Comparison of ENCODE assay signal across 24 cellular contexts in genomic region chr6:44615621-44616020, GRCh38.
DNase-seq lines count a peak whose midpoint lies in the region; ATAC-seq, FAIRE-seq and TF ChIP-seq lines count a peak whose summit lies in the region.
"Had no signal": no experiment of that assay in that cellular context is flagged by ENCODE, and none has a peak within 500 bp of the region (broad histone marks: within the 10 kb centered on the region; RNA-seq: fewer than 3 reads in every experiment).

No MANE protein-coding gene starts in this region.

- no peak overlapping the region for H3K14ac ChIP-seq in H1 (ENCODE audit: insufficient read length)

- WGBS in HepG2 (ENCODE audit: low lambda C conversion rate) = 3% methylated on average over 3 of the region's 3 CpGs
- 43% methylated on average over 3 of the region's 3 CpGs for WGBS in right lobe of liver (ENCODE audit: insufficient coverage, low coverage, low lambda C conversion rate, missing lambda C conversion rate)
- WGBS in H1 (ENCODE audit: extremely low coverage in 1 of 2, insufficient coverage in 1 of 2, insufficient read length in 1 of 2, insufficient replicate concordance in 2 of 2, low coverage in 1 of 2, low lambda C conversion rate in 2 of 2, missing lambda C conversion rate in 1 of 2), 2 experiments = 90% methylated on average over 3 of the region's 3 CpGs; no CpG with 5 or more reads in 1 of the 2 experiments

- BruUV-seq in HepG2 (replicated peaks; lab: Mats Ljungman, UMichigan) (no TSS peak), OCI-LY7 (replicated peaks; lab: Mats Ljungman, UMichigan) (no TSS peak)

- no peak overlapping the region for H4K8ac ChIP-seq in H1 (ENCODE audit: extremely low read depth, insufficient read depth, low read length)

- H3K27me3 ChIP-seq in HepG2 (ENCODE audit: control insufficient read depth in 1 of 2, insufficient read depth in 2 of 2, low read length in 2 of 2) (peaks cover 0 to 22% of the 10 kb centered on the region in 2 experiments; a peak in 3 of 5 replicates), right lobe of liver (no peaks in the 10 kb centered on the region), Loucy (ENCODE audit: insufficient read depth, low read length, poor library complexity, severe bottlenecking) (no peaks in the 10 kb centered on the region), H1 (replicated peaks in 1 of 4; ENCODE audit: control insufficient read depth in 3 of 4, extremely low read depth in 1 of 4, insufficient read depth in 3 of 4, low read length in 3 of 4) (0 out of 7 replicates have a peak, but pooled peaks cover 0 to 2% (median 0%) of the 10 kb centered on the region in 4 experiments)

- no peak for FAIRE-seq in HepG2 (lab: Jason Lieb, UNC)
- FAIRE-seq in H1 (lab: Jason Lieb, UNC) = no peak
- FAIRE-seq: A204.1, GM12878, GM19239, H54 had no signal

- H3K27ac ChIP-seq in HepG2 (ENCODE audit: extremely low read length, insufficient read depth, low read length) (no peak overlapping the region), right lobe of liver (no peak overlapping the region), OCI-LY7 (ENCODE audit: low read depth, low read length, poor library complexity, severe bottlenecking) (no peak overlapping the region), H1 (ENCODE audit: low read depth, low read length) (no peak overlapping the region)
- H3K27ac ChIP-seq: GM23248, HL-60 had no signal

- H3K23ac ChIP-seq in H1 (ENCODE audit: insufficient read length) = no peak overlapping the region

- H3F3A ChIP-seq in Loucy (ENCODE audit: low read depth) = no peaks in the 10 kb centered on the region

- no peak overlapping the region for H3K9ac ChIP-seq in HepG2 (ENCODE audit: insufficient read depth, low read depth, low read length)
- no peak overlapping the region for H3K9ac ChIP-seq in Loucy (ENCODE audit: low read depth, low read length, poor library complexity, severe bottlenecking)
- no peak overlapping the region for H3K9ac ChIP-seq in H1 (replicated peaks in 1 of 4; ENCODE audit: extremely low read depth in 1 of 4, low read depth in 3 of 4, low read length in 3 of 4)
- H3K9ac ChIP-seq: GM23248 had no signal

- no peak overlapping the region for H3K56ac ChIP-seq in H1 (replicated peaks; ENCODE audit: insufficient read length, low read depth, low read length)

- H3K4me2 ChIP-seq in HepG2 (ENCODE audit: low read depth, low read length) (no peak overlapping the region), Loucy (ENCODE audit: low read depth, low read length, poor library complexity, severe bottlenecking) (no peak overlapping the region), OCI-LY7 (ENCODE audit: low read length) (no peak overlapping the region), H1 (ENCODE audit: insufficient read depth in 1 of 2, low read depth in 2 of 2, low read length in 2 of 2) (no peak overlapping the region)

- intact Hi-C loops in HepG2 (cut with micrococcal nuclease; ENCODE audit: unreplicated experiment) = no loop called here
- intact Hi-C loops in right lobe of liver (cut with DNase I) = no loop called here
- intact Hi-C loops in OCI-LY7 (cut with micrococcal nuclease; ENCODE audit: unreplicated experiment) = no loop called here

- CTCF ChIA-PET in HepG2 (lab: Yijun Ruan, JAX; ENCODE audit: low intra/inter-chr PET ratio, low total read pairs) = no interaction called here
- CTCF ChIA-PET in OCI-LY7 (lab: Charles Lee; ENCODE audit: unreplicated experiment) = no interaction called here
- CTCF ChIA-PET in H1 (lab: Charles Lee; ENCODE audit: partially characterized antibody) = interaction anchor here (1.1 kb wide), 1 partner anchor 140 kb away, joined by 4 read pairs; no protein-coding TSS in a partner anchor

- H3K4me1 ChIP-seq in HepG2 (ENCODE audit: insufficient read depth, low read length) (no peaks in the 10 kb centered on the region), right lobe of liver (no peaks in the 10 kb centered on the region), Loucy (ENCODE audit: insufficient read depth, low read length, poor library complexity, severe bottlenecking) (no peaks in the 10 kb centered on the region), OCI-LY7 (ENCODE audit: insufficient read depth, low read length, poor library complexity, severe bottlenecking) (no peaks in the 10 kb centered on the region), H1 (replicated peaks in 1 of 4; ENCODE audit: control insufficient read depth in 3 of 4, insufficient read depth in 4 of 4, low read length in 3 of 4) (peaks cover 0 to under 1% (median 0%) of the 10 kb centered on the region in 4 experiments; a peak in 1 of 7 replicates)

- no peak overlapping the region for H3K18ac ChIP-seq in H1 (ENCODE audit: extremely low read depth, low read length)

- no peak overlapping the region for H2BK12ac ChIP-seq in H1 (ENCODE audit: low read depth, low read length)

- TF ChIP-seq POLR2A in HepG2 (IDR thresholded peaks at IDR 0.05; ENCODE audit: insufficient read depth in 1 of 2, low read depth in 2 of 2, low read length in 2 of 2) = no peak
- TF ChIP-seq POLR2A in right lobe of liver (IDR thresholded peaks at IDR 0.05) = no peak
- TF ChIP-seq POLR2A in H1 (IDR thresholded peaks at IDR 0.05; ENCODE audit: control extremely low read depth in 1 of 2, low read depth in 2 of 2, low read length in 2 of 2) = no peak

- TF ChIP-seq RAD21 in HepG2 (CRISPR knock-in tag; IDR thresholded peaks at IDR 0.05) (no peak), H1 (IDR thresholded peaks at IDR 0.05 in 1 of 2, conservative IDR thresholded peaks at IDR 0.05 in 1 of 2; ENCODE audit: low read depth in 2 of 2, low read length in 2 of 2) (no peak)

- H2BK120ac ChIP-seq in H1 (replicated peaks; ENCODE audit: low read depth, low read length) = no peak overlapping the region

- in situ Hi-C loops in HepG2 (cut with HindIII; ENCODE audit: extremely low pct_ligation_motif_present, low pct_unique_long_range_greater_than_20kb) = no loop called here

- no peaks in the 10 kb centered on the region for H4K20me1 ChIP-seq in HepG2 (ENCODE audit: insufficient read depth, low read length)
- H4K20me1 ChIP-seq in Loucy (ENCODE audit: insufficient read depth, low read length, poor library complexity, severe bottlenecking) = no peaks in the 10 kb centered on the region
- no peaks in the 10 kb centered on the region for H4K20me1 ChIP-seq in OCI-LY7 (ENCODE audit: insufficient read depth, low read length)
- no peaks in the 10 kb centered on the region for H4K20me1 ChIP-seq in H1 (replicated peaks in 1 of 2; ENCODE audit: control insufficient read depth in 1 of 2, insufficient read depth in 2 of 2, low read length in 2 of 2)

- H2BK5ac ChIP-seq in H1 (ENCODE audit: low read depth, low read length) = no peak overlapping the region

- DNase-seq in HepG2 (ENCODE audit: low spot score) (no peak), right lobe of liver (no peak), OCI-LY7 (ENCODE audit: low spot score) (no peak), H1 (ENCODE audit: low read depth in 1 of 2, low spot score in 2 of 2) (no peak), SIG-M5 treated with dmso at 0.1 percent for 504 hours (lab: John Stamatoyannopoulos, UW; ENCODE audit: unreplicated experiment) (no peak), NCI-H510A (lab: John Stamatoyannopoulos, UW) (no peak), T-helper 9 cell (no peak)
- DNase-seq: ACHN; Calu3; CD4-positive, alpha-beta memory T cell; DMS 273 treated with DMSO at 0.1 percent for 48 hours; DMS53; DND-41; EL; GM23248; HCEC 1CT; IMR-90; KG1 had no signal

- no peaks in the 10 kb centered on the region for H3K9me2 ChIP-seq in Loucy (replicated peaks; ENCODE audit: low read depth, low read length)
- no peaks in the 10 kb centered on the region for H3K9me2 ChIP-seq in OCI-LY7 (ENCODE audit: insufficient read depth, low read length)

- no peak overlapping the region for H2BK15ac ChIP-seq in H1 (ENCODE audit: low read length)

- H3K9me3 ChIP-seq in HepG2 (ENCODE audit: low read length) = no peaks in the 10 kb centered on the region
- no peaks in the 10 kb centered on the region for H3K9me3 ChIP-seq in right lobe of liver
- no peaks in the 10 kb centered on the region for H3K9me3 ChIP-seq in Loucy (ENCODE audit: insufficient read depth, low read depth, low read length)
- H3K9me3 ChIP-seq in OCI-LY7 (ENCODE audit: low read length) = no peaks in the 10 kb centered on the region
- H3K9me3 ChIP-seq in H1 (ENCODE audit: insufficient read depth in 2 of 2, low read depth in 1 of 2, low read length in 1 of 2) = no peaks in the 10 kb centered on the region

- H2BK20ac ChIP-seq in H1 (ENCODE audit: low read length) = no peak overlapping the region

- ATAC-seq in HepG2 (no peak), right lobe of liver (no peak)
- ATAC-seq: GM12878 had no signal

- no peak for TF ChIP-seq CTCF in HepG2 (CRISPR knock-in tag; IDR thresholded peaks at IDR 0.05)
- TF ChIP-seq CTCF in right lobe of liver (IDR thresholded peaks at IDR 0.05) = no peak
- no peak for TF ChIP-seq CTCF in Loucy (conservative IDR thresholded peaks at IDR 0.05; ENCODE audit: low read length)
- no peak for TF ChIP-seq CTCF in OCI-LY7 (conservative IDR thresholded peaks at IDR 0.05; ENCODE audit: low read length)
- no peak for TF ChIP-seq CTCF in H1 (IDR thresholded peaks at IDR 0.05; ENCODE audit: control extremely low read depth in 1 of 3, insufficient read depth in 1 of 3, low read depth in 1 of 3, low read length in 3 of 3)

- no peak overlapping the region for H4K5ac ChIP-seq in H1 (ENCODE audit: insufficient read length, low read depth, low read length)

- H3K23me2 ChIP-seq in H1 (ENCODE audit: low read depth, low read length) = no peaks in the 10 kb centered on the region

- H4K91ac ChIP-seq in H1 (replicated peaks; ENCODE audit: insufficient read length, low read length) = no peak overlapping the region

- no peak overlapping the region for H3K4me3 ChIP-seq in HepG2 (replicated peaks in 1 of 3; ENCODE audit: insufficient read depth in 1 of 3, low read depth in 2 of 3, low read length in 3 of 3)
- no peak overlapping the region for H3K4me3 ChIP-seq in right lobe of liver
- H3K4me3 ChIP-seq in Loucy (ENCODE audit: low read length, poor library complexity, severe bottlenecking) = no peak overlapping the region
- H3K4me3 ChIP-seq in OCI-LY7 (ENCODE audit: low read depth, low read length, poor library complexity, severe bottlenecking) = no peak overlapping the region
- no peak overlapping the region for H3K4me3 ChIP-seq in H1 (ENCODE audit: extremely low read depth in 1 of 4, insufficient read depth in 2 of 4, low read depth in 3 of 4, low read length in 4 of 4)
- H3K4me3 ChIP-seq: GM12878, GM23248 had no signal

- no peak for TF ChIP-seq EP300 in HepG2 (IDR thresholded peaks at IDR 0.05; ENCODE audit: low read depth in 2 of 2, low read length in 2 of 2)
- TF ChIP-seq EP300 in HepG2 (CRISPR knock-in tag; IDR thresholded peaks at IDR 0.05; ENCODE audit: borderline replicate concordance) = no peak
- TF ChIP-seq EP300 in H1 (IDR thresholded peaks at IDR 0.05; ENCODE audit: borderline replicate concordance in 1 of 2, low read depth in 2 of 2, low read length in 2 of 2) = no peak

- H3K4ac ChIP-seq in H1 (replicated peaks; ENCODE audit: insufficient read length, low read depth, low read length) = no peak overlapping the region

- H3K36me3 ChIP-seq in HepG2 (replicated peaks in 1 of 2; ENCODE audit: control insufficient read depth in 1 of 2, insufficient read depth in 2 of 2, low read length in 2 of 2) (no peaks in the 10 kb centered on the region), right lobe of liver (no peaks in the 10 kb centered on the region), Loucy (ENCODE audit: insufficient read depth, low read length) (no peaks in the 10 kb centered on the region), OCI-LY7 (ENCODE audit: insufficient read depth, low read length) (no peaks in the 10 kb centered on the region), H1 (ENCODE audit: control insufficient read depth in 2 of 4, insufficient read depth in 4 of 4, low read length in 3 of 4) (no peaks in the 10 kb centered on the region)

- POLR2A ChIA-PET in HepG2 (lab: Yijun Ruan, JAX) (no interaction called here), OCI-LY7 (lab: Charles Lee) (no interaction called here), H1 (lab: Charles Lee; ENCODE audit: partially characterized antibody) (no interaction called here)

- H3K79me2 ChIP-seq in HepG2 (ENCODE audit: insufficient read depth, low read length) = no peaks in the 10 kb centered on the region
- H3K79me2 ChIP-seq in Loucy (ENCODE audit: insufficient read depth, low read length) = no peaks in the 10 kb centered on the region
- H3K79me2 ChIP-seq in OCI-LY7 (ENCODE audit: insufficient read depth, low read depth, low read length) = no peaks in the 10 kb centered on the region
- H3K79me2 ChIP-seq in H1 (ENCODE audit: control insufficient read depth in 1 of 2, insufficient read depth in 2 of 2, low read length in 2 of 2) = no peaks in the 10 kb centered on the region

- no peak overlapping the region for H2AK5ac ChIP-seq in H1 (ENCODE audit: low read depth, low read length)

- no peaks in the 10 kb centered on the region for H3K79me1 ChIP-seq in H1 (ENCODE audit: low read depth, low read length)

- no peak overlapping the region for H2AFZ ChIP-seq in HepG2 (ENCODE audit: low read length)
- peak overlapping the region; percentile 24; the same call in 1 of the 2 replicates for H2AFZ ChIP-seq in Loucy (ENCODE audit: low read length)
- H2AFZ ChIP-seq in OCI-LY7 (ENCODE audit: low read length) = peak overlapping the region; percentile 72
- H2AFZ ChIP-seq in H1 (ENCODE audit: low read length) = 0 out of 2 replicates have a peak overlapping the region, but pooled peaks have one; percentile 5
- H2AFZ ChIP-seq: GM23248 had no signal
